20 cellular contexts compared by ENCODE assay signal in genomic region chr17:18138065-18138749, GRCh38.
"Had no signal": no experiment of that assay in that cellular context is flagged by ENCODE, and none has a peak within 500 bp of the region (broad histone marks: within the 10 kb centered on the region; RNA-seq: fewer than 3 reads in every experiment).

No MANE protein-coding gene starts in this region.

- H3K36me3 ChIP-seq: ascending aorta had no signal

- H3K9me3 Mint-ChIP-seq: activated naive CD4-positive, alpha-beta T cell treated with anti-CD3 and anti-CD28 coated beads, Interleukin-2, amount 50 U/mL, for 72 hours; activated naive CD8-positive, alpha-beta T cell treated with anti-CD3 and anti-CD28 coated beads, Interleukin-2, amount 50 U/mL, for 24 hours; activated T-cell treated with anti-CD3 and anti-CD28 coated beads, Interleukin-2, amount 50 U/mL, for 4 hours; central memory CD8-positive, alpha-beta T cell had no signal

- H3K27me3 Mint-ChIP-seq: activated naive CD8-positive, alpha-beta T cell treated with anti-CD3 and anti-CD28 coated beads, Interleukin-2, amount 50 U/mL, for 24 hours had no signal

- H3K27me3 ChIP-seq: ascending aorta, body of pancreas had no signal

- H3K9me3 ChIP-seq: ascending aorta, body of pancreas had no signal

- ATAC-seq: activated CD4-positive, CD25-positive, alpha-beta regulatory T cell treated with anti-CD3 and anti-CD28 coated beads, Interleukin-2, amount 50 U/mL, for 24 hours; activated naive CD4-positive, alpha-beta T cell treated with anti-CD3 and anti-CD28 coated beads, Interleukin-2, amount 50 U/mL, for 72 hours; activated naive CD8-positive, alpha-beta T cell treated with anti-CD3 and anti-CD28 coated beads, Interleukin-2, amount 50 U/mL, for 24 hours; activated T-cell treated with anti-CD3 and anti-CD28 coated beads, Interleukin-2, amount 50 U/mL, for 4 hours; body of pancreas; PC-3 had no signal

- DNase-seq: activated CD4-positive, alpha-beta T cell treated with anti-CD3 and anti-CD28 coated beads for 4 hours; activated effector memory CD4-positive, alpha-beta T cell treated with anti-CD3 and anti-CD28 coated beads, Interleukin-2, amount 50 U/mL, for 16 hours; activated naive CD4-positive, alpha-beta T cell treated with Interleukin-2 at 50 U/mL for 16 hours; activated naive CD8-positive, alpha-beta T cell treated with anti-CD3 and anti-CD28 coated beads, Interleukin-2, amount 50 U/mL, for 24 hours; activated T-cell treated with anti-CD3 and anti-CD28 coated beads, Interleukin-2, amount 50 U/mL, for 4 hours; amniotic stem cell; body of pancreas; Kasumi-1; NCI-H1105 treated with DMSO at 0.1 percent for 48 hours; NCI-H1436 treated with DMSO at 0.1 percent for 48 hours; NCI-H187; NCI-H2081; NCI-H524; PC-3; SIG-M5 had no signal

- H3K4me3 Mint-ChIP-seq: activated naive CD8-positive, alpha-beta T cell treated with anti-CD3 and anti-CD28 coated beads, Interleukin-2, amount 50 U/mL, for 24 hours; activated T-cell treated with anti-CD3 and anti-CD28 coated beads, Interleukin-2, amount 50 U/mL, for 4 hours; central memory CD8-positive, alpha-beta T cell had no signal

- H3K36me3 Mint-ChIP-seq: activated naive CD4-positive, alpha-beta T cell treated with anti-CD3 and anti-CD28 coated beads, Interleukin-2, amount 50 U/mL, for 72 hours had no signal

- H3K27ac ChIP-seq: ascending aorta, body of pancreas, VCaP had no signal

- H3K4me3 ChIP-seq: ascending aorta, body of pancreas had no signal

- H3K27ac Mint-ChIP-seq: activated naive CD4-positive, alpha-beta T cell treated with anti-CD3 and anti-CD28 coated beads, Interleukin-2, amount 50 U/mL, for 72 hours; activated naive CD8-positive, alpha-beta T cell treated with anti-CD3 and anti-CD28 coated beads, Interleukin-2, amount 50 U/mL, for 24 hours had no signal
